Comparison of ENCODE assay signal across 21 cellular contexts in the genomic region with DNA sequence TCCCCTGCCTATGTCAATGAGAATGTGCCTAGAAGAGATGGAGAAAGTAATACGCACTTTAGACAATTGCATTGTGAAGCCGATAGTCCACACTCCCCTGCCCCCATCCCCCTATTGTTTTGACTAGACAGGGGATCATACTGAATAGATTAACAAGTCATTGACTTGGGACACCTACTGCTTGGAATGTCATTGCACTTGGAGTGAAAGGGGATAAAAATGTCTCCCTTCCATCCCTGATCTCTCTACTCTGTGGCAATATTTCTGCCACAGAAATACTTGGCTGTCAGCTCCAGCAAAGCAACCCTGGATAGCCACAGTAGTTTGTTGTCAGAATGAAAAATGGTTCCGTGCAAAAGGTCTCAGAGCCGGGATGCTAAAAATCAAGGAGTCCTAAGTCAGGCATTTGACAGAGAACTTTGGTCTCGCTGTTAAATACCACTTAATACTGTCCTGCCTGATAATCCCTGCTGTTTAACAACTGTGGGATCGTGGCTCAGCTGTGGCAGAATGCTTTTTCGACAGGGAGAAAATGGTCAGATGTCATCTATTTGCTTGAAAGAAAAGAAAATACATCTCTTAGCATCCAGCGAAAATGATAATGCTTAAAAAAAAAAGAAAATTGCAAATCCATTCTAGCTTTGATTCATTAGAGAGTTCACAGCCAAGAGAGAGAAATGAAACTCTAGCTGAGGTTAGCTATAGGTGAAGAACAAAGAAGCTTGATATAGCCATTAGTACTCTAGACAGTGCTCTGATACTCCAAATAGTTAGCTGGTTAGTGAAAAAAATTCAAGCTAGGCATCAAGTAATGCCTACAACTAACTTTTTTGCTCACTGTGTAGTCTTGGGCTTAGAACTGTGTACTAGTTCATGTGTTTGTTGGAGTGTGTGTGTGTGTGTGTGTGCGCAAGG.
DNase-seq lines count a peak whose midpoint lies in the region; ATAC-seq and TF ChIP-seq lines count a peak whose summit lies in the region.
"Had no signal": no experiment of that assay in that cellular context is flagged by ENCODE, and none has a peak within 500 bp of the region (broad histone marks: within the 10 kb centered on the region; RNA-seq: fewer than 3 reads in every experiment).

No MANE protein-coding gene starts in this region.

- H3K4me3 Mint-ChIP-seq in endodermal cell (no peak overlapping the region), nephron progenitor cell (no peak overlapping the region)
- no peak overlapping the region for H3K4me3 Mint-ChIP-seq in activated naive CD4-positive, alpha-beta T cell treated with anti-CD3 and anti-CD28 coated beads, Interleukin-2, amount 10 ng/mL, durations not matched to agents 7 days and 5 days
- no peak overlapping the region for H3K4me3 Mint-ChIP-seq in stimulated activated naive CD8-positive, alpha-beta T cell treated with anti-CD3 and anti-CD28 coated beads, Interleukin-15, amount 100 ng/mL, for 72 hours
- H3K4me3 Mint-ChIP-seq: activated naive CD8-positive, alpha-beta T cell treated with anti-CD3 and anti-CD28 coated beads, Interleukin-2, amount 10 ng/mL, durations not matched to agents 7 days and 5 days; activated T-cell treated with anti-CD3 and anti-CD28 coated beads, Interleukin-2, amount 50 U/mL, for 4 hours; naive thymus-derived CD4-positive, alpha-beta T cell; stimulated activated effector memory CD8-positive, alpha-beta T cell treated with anti-CD3 and anti-CD28 coated beads, Interleukin-12 subunit alpha, Interleukin-12 subunit beta, amount 100 ng/mL, for 72 hours had no signal

- H3K4me1 Mint-ChIP-seq in endodermal cell (peaks cover 39% of the 10 kb centered on the region), nephron progenitor cell (peaks cover 26% of the 10 kb centered on the region)
- no peaks in the 10 kb centered on the region for H3K4me1 Mint-ChIP-seq in activated naive CD4-positive, alpha-beta T cell treated with anti-CD3 and anti-CD28 coated beads, Interleukin-2, amount 10 ng/mL, durations not matched to agents 7 days and 5 days
- no peaks in the 10 kb centered on the region for H3K4me1 Mint-ChIP-seq in stimulated activated naive CD8-positive, alpha-beta T cell treated with anti-CD3 and anti-CD28 coated beads, Interleukin-15, amount 100 ng/mL, for 72 hours
- H3K4me1 Mint-ChIP-seq: activated naive CD8-positive, alpha-beta T cell treated with anti-CD3 and anti-CD28 coated beads, Interleukin-2, amount 10 ng/mL, durations not matched to agents 7 days and 5 days; naive thymus-derived CD4-positive, alpha-beta T cell; stimulated activated effector memory CD8-positive, alpha-beta T cell treated with anti-CD3 and anti-CD28 coated beads, Interleukin-12 subunit alpha, Interleukin-12 subunit beta, amount 100 ng/mL, for 72 hours had no signal

- H3K9me3 Mint-ChIP-seq in endodermal cell: no peaks in the 10 kb centered on the region
- H3K9me3 Mint-ChIP-seq in nephron progenitor cell: no peaks in the 10 kb centered on the region
- peaks cover 2% of the 10 kb centered on the region for H3K9me3 Mint-ChIP-seq in activated naive CD4-positive, alpha-beta T cell treated with anti-CD3 and anti-CD28 coated beads, Interleukin-2, amount 10 ng/mL, durations not matched to agents 7 days and 5 days
- peaks cover 0 to 5% of the 10 kb centered on the region in 2 donors for H3K9me3 Mint-ChIP-seq in stimulated activated naive CD8-positive, alpha-beta T cell treated with anti-CD3 and anti-CD28 coated beads, Interleukin-15, amount 100 ng/mL, for 72 hours
- H3K9me3 Mint-ChIP-seq: activated naive CD8-positive, alpha-beta T cell treated with anti-CD3 and anti-CD28 coated beads, Interleukin-2, amount 10 ng/mL, durations not matched to agents 7 days and 5 days had no signal

- H3K27me3 ChIP-seq in endodermal cell (ENCODE audit: control insufficient read depth, insufficient read depth, low read length, poor library complexity, severe bottlenecking): no peaks in the 10 kb centered on the region
- H3K27me3 ChIP-seq: thyroid gland had no signal

- peak overlapping the region; percentile 23 for H3K4me3 ChIP-seq in endodermal cell (ENCODE audit: low read length)
- H3K4me3 ChIP-seq: HAP-1, thyroid gland had no signal

- peak overlapping the region; percentile 76 for H3K27ac ChIP-seq in endodermal cell (ENCODE audit: low read depth, low read length)
- H3K27ac ChIP-seq: thyroid gland had no signal

- ATAC-seq in GM18517 (IDR thresholded peaks at IDR 0.05; ENCODE audit: unreplicated experiment): no peak
- ATAC-seq in stimulated activated naive CD8-positive, alpha-beta T cell treated with anti-CD3 and anti-CD28 coated beads, Interleukin-15, amount 100 ng/mL, for 72 hours: no peak
- ATAC-seq: activated T-cell treated with anti-CD3 and anti-CD28 coated beads, Interleukin-2, amount 50 U/mL, for 4 hours; left ventricle myocardium superior; naive thymus-derived CD4-positive, alpha-beta T cell; stimulated activated effector memory CD8-positive, alpha-beta T cell treated with anti-CD3 and anti-CD28 coated beads, Interleukin-12 subunit alpha, Interleukin-12 subunit beta, amount 100 ng/mL, for 72 hours had no signal

- no peak overlapping the region for H3K9ac ChIP-seq in endodermal cell (ENCODE audit: extremely low read depth, low read length, poor library complexity, severe bottlenecking)

- no peaks in the 10 kb centered on the region for H3K36me3 ChIP-seq in endodermal cell (ENCODE audit: control insufficient read depth, insufficient read depth, low read length)
- H3K36me3 ChIP-seq: HAP-1, thyroid gland had no signal

- WGBS in endodermal cell (ENCODE audit: insufficient coverage in 1 of 2, insufficient read length in 1 of 2), 2 experiments: 44 to 61% methylated on average over 4 to 8 of the region's 9 CpGs

- H3K9me3 ChIP-seq in endodermal cell (ENCODE audit: control insufficient read depth, low read length): no peaks in the 10 kb centered on the region
- H3K9me3 ChIP-seq: HAP-1, thyroid gland had no signal

- H3K27me3 Mint-ChIP-seq in endodermal cell (ENCODE audit: insufficient read depth) (peaks cover 2% of the 10 kb centered on the region), nephron progenitor cell (ENCODE audit: low read depth, poor library complexity) (peaks cover 13% of the 10 kb centered on the region)
- no peaks in the 10 kb centered on the region for H3K27me3 Mint-ChIP-seq in activated naive CD4-positive, alpha-beta T cell treated with anti-CD3 and anti-CD28 coated beads, Interleukin-2, amount 10 ng/mL, durations not matched to agents 7 days and 5 days
- H3K27me3 Mint-ChIP-seq in stimulated activated naive CD8-positive, alpha-beta T cell treated with anti-CD3 and anti-CD28 coated beads, Interleukin-15, amount 100 ng/mL, for 72 hours: no peaks in the 10 kb centered on the region
- H3K27me3 Mint-ChIP-seq: activated naive CD8-positive, alpha-beta T cell treated with anti-CD3 and anti-CD28 coated beads, Interleukin-2, amount 10 ng/mL, durations not matched to agents 7 days and 5 days; naive thymus-derived CD4-positive, alpha-beta T cell had no signal

- H3K27ac Mint-ChIP-seq in endodermal cell (peak overlapping the region; percentile 19), nephron progenitor cell (peak overlapping the region; percentile 73)
- no peak overlapping the region for H3K27ac Mint-ChIP-seq in activated naive CD4-positive, alpha-beta T cell treated with anti-CD3 and anti-CD28 coated beads, Interleukin-2, amount 10 ng/mL, durations not matched to agents 7 days and 5 days
- H3K27ac Mint-ChIP-seq in stimulated activated naive CD8-positive, alpha-beta T cell treated with anti-CD3 and anti-CD28 coated beads, Interleukin-15, amount 100 ng/mL, for 72 hours: no peak overlapping the region
- H3K27ac Mint-ChIP-seq: activated naive CD8-positive, alpha-beta T cell treated with anti-CD3 and anti-CD28 coated beads, Interleukin-2, amount 10 ng/mL, durations not matched to agents 7 days and 5 days; naive thymus-derived CD4-positive, alpha-beta T cell; progenitor cell of endocrine pancreas; stimulated activated effector memory CD8-positive, alpha-beta T cell treated with anti-CD3 and anti-CD28 coated beads, Interleukin-12 subunit alpha, Interleukin-12 subunit beta, amount 100 ng/mL, for 72 hours had no signal

- TF ChIP-seq CTCF in endodermal cell (conservative IDR thresholded peaks at IDR 0.05) (peak; percentile 43), nephron progenitor cell (IDR thresholded peaks at IDR 0.05) (no peak)

- CTCF ChIA-PET in activated naive CD4-positive, alpha-beta T cell treated with anti-CD3 and anti-CD28 coated beads, Interleukin-2, amount 10 ng/mL, durations not matched to agents 7 days and 5 days (lab: Charles Lee): no interaction called here

- H3K4me1 ChIP-seq in endodermal cell (ENCODE audit: control insufficient read depth, insufficient read depth, low read length): peaks cover 12% of the 10 kb centered on the region
- H3K4me1 ChIP-seq: HAP-1, thyroid gland had no signal

- H3K36me3 Mint-ChIP-seq in endodermal cell (ENCODE audit: low read depth): no peaks in the 10 kb centered on the region
- H3K36me3 Mint-ChIP-seq in nephron progenitor cell (ENCODE audit: low read depth): no peaks in the 10 kb centered on the region
- no peaks in the 10 kb centered on the region for H3K36me3 Mint-ChIP-seq in activated naive CD4-positive, alpha-beta T cell treated with anti-CD3 and anti-CD28 coated beads, Interleukin-2, amount 10 ng/mL, durations not matched to agents 7 days and 5 days
- H3K36me3 Mint-ChIP-seq: activated naive CD8-positive, alpha-beta T cell treated with anti-CD3 and anti-CD28 coated beads, Interleukin-2, amount 10 ng/mL, durations not matched to agents 7 days and 5 days; naive thymus-derived CD4-positive, alpha-beta T cell; stimulated activated effector memory CD8-positive, alpha-beta T cell treated with anti-CD3 and anti-CD28 coated beads, Interleukin-12 subunit alpha, Interleukin-12 subunit beta, amount 100 ng/mL, for 72 hours had no signal

- DNase-seq in GM04504 (ENCODE audit: low read depth): peak; percentile 47
- peak; percentile 66 for DNase-seq in NCI-H2227 treated with DMSO at 0.1 percent for 48 hours (lab: John Stamatoyannopoulos, UW)
- peak; percentile 70 for DNase-seq in endodermal cell
- DNase-seq in nephron progenitor cell: peak; percentile 27
- no peak for DNase-seq in activated T-cell treated with anti-CD3 and anti-CD28 coated beads for 4 hours
- no peak for DNase-seq in activated naive CD4-positive, alpha-beta T cell treated with anti-CD3 and anti-CD28 coated beads, Interleukin-2, amount 10 ng/mL, durations not matched to agents 7 days and 5 days
- DNase-seq in stimulated activated naive CD8-positive, alpha-beta T cell treated with anti-CD3 and anti-CD28 coated beads, Interleukin-15, amount 100 ng/mL, for 72 hours: no peak
- DNase-seq: activated CD4-positive, alpha-beta T cell treated with anti-CD3 and anti-CD28 coated beads, Interleukin-2, amount 50 U/mL, for 48 hours; activated naive CD8-positive, alpha-beta T cell treated with anti-CD3 and anti-CD28 coated beads, Interleukin-2, amount 10 ng/mL, durations not matched to agents 7 days and 5 days; activated T-cell treated with anti-CD3 and anti-CD28 coated beads, Interleukin-2, amount 50 U/mL, for 4 hours; COR-L47; foreskin melanocyte; KG1; left ventricle myocardium superior; naive thymus-derived CD4-positive, alpha-beta T cell; NCI-H1092; thyroid gland had no signal

Comparison
In these comparisons a context has a peak if more than half of its experiments do, and no peak if none do; other contexts are left out.
1. DNase-seq: peak in GM04504 (single experiment), NCI-H2227 treated with DMSO at 0.1 percent for 48 hours (single experiment), endodermal cell (single experiment) and nephron progenitor cell (single experiment); none in activated T-cell treated with anti-CD3 and anti-CD28 coated beads for 4 hours (single experiment), activated naive CD4-positive, alpha-beta T cell treated with anti-CD3 and anti-CD28 coated beads, Interleukin-2, amount 10 ng/mL, durations not matched to agents 7 days and 5 days (single experiment) and stimulated activated naive CD8-positive, alpha-beta T cell treated with anti-CD3 and anti-CD28 coated beads, Interleukin-15, amount 100 ng/mL, for 72 hours (0 of 2).
2. H3K27ac Mint-ChIP-seq: peak in endodermal cell (single experiment) and nephron progenitor cell (single experiment); none in activated naive CD4-positive, alpha-beta T cell treated with anti-CD3 and anti-CD28 coated beads, Interleukin-2, amount 10 ng/mL, durations not matched to agents 7 days and 5 days (single experiment) and stimulated activated naive CD8-positive, alpha-beta T cell treated with anti-CD3 and anti-CD28 coated beads, Interleukin-15, amount 100 ng/mL, for 72 hours (0 of 2).